8 cellular contexts compared by ENCODE assay signal in genomic region chr12:39461059-39461458, GRCh38.
"Had no signal": no experiment of that assay in that cellular context is flagged by ENCODE, and none has a peak within 500 bp of the region (broad histone marks: within the 10 kb centered on the region; RNA-seq: fewer than 3 reads in every experiment).

No MANE protein-coding gene starts in this region.

- FAIRE-seq: G401.6, GM12878, GM12891, GM12892, GM18507, GM19239 had no signal

- DNase-seq: GDM1, GF-D8 had no signal

- H3K4me3 ChIP-seq: GM12878 had no signal

- ATAC-seq: GM12878 had no signal
